In genomic region chr3:69439683-69440270, GRCh38 we compare ENCODE assay signal across 8 cellular contexts. TPM values are rescaled to one million over a fixed set of nuclear protein-coding genes. Genes with fewer than 3 reads are reported as not detected.
DNase-seq lines count a peak whose midpoint lies in the region; ATAC-seq and TF ChIP-seq lines count a peak whose summit lies in the region.

No MANE protein-coding gene starts in this region.

- in situ Hi-C loops in brain microvascular endothelial cell (cut with HindIII; ENCODE audit: low pct_ligation_motif_present, low sequenced_read_pairs): no loop called here

- peaks cover 6% of the 10 kb centered on the region; the same call in 1 of the 2 replicates for H3K4me1 ChIP-seq in BE2C
- peaks cover 0 to 13% of the 10 kb centered on the region in 2 donors for H3K4me1 ChIP-seq in left lung

- intact Hi-C loops in left lung (cut with DNase I): loop anchor here in 1 of 2 donors (10.0 kb wide), 1 partner anchor 235 kb away; no protein-coding TSS in a partner anchor

- peak; percentile 80 for ATAC-seq in left lung
- no peak for ATAC-seq in GM18517 (IDR thresholded peaks at IDR 0.05; ENCODE audit: unreplicated experiment)
- no peak for ATAC-seq in GM21786 (IDR thresholded peaks at IDR 0.05; ENCODE audit: unreplicated experiment)
- ATAC-seq in HG03139 (IDR thresholded peaks at IDR 0.05; ENCODE audit: unreplicated experiment): no peak

- DNase-seq in BE2C (no peak), HEK293T (ENCODE audit: extremely low spot score) (no peak), brain microvascular endothelial cell (no peak), left lung (no peak), NCI-H146 (lab: John Stamatoyannopoulos, UW) (no peak)

- H3K27me3 ChIP-seq in BE2C (no peaks in the 10 kb centered on the region), brain microvascular endothelial cell (replicated peaks) (no peaks in the 10 kb centered on the region), left lung (no peaks in the 10 kb centered on the region)

- H3K4me3 ChIP-seq in BE2C (ENCODE audit: low read depth, low read length) (no peak overlapping the region), brain microvascular endothelial cell (ENCODE audit: low read depth, low read length) (no peak overlapping the region), left lung (no peak overlapping the region)

- CTCF ChIA-PET in HEK293T (lab: Yijun Ruan, JAX): interaction anchor here (0.6 to 1.3 kb wide), 5 partner anchors 11 to 280 kb away, joined by 3 to 4 read pairs (median 3); no protein-coding TSS in a partner anchor

- H3K9me3 ChIP-seq in BE2C (no peaks in the 10 kb centered on the region), left lung (no peaks in the 10 kb centered on the region)

- H3K27ac ChIP-seq in brain microvascular endothelial cell: no peak overlapping the region
- no peak overlapping the region for H3K27ac ChIP-seq in left lung

- no peaks in the 10 kb centered on the region for H3K36me3 ChIP-seq in BE2C
- H3K36me3 ChIP-seq in brain microvascular endothelial cell (replicated peaks): no peaks in the 10 kb centered on the region
- no peaks in the 10 kb centered on the region for H3K36me3 ChIP-seq in left lung

- POLR2A ChIA-PET in HEK293T (lab: Yijun Ruan, JAX): no interaction called here

- TF ChIP-seq CTCF in BE2C (IDR thresholded peaks at IDR 0.05; ENCODE audit: low read depth, low read length) (peak; percentile 62), brain microvascular endothelial cell (IDR thresholded peaks at IDR 0.05; ENCODE audit: low read depth, low read length, missing control alignments) (peak; percentile 60), left lung (IDR thresholded peaks at IDR 0.05) (peak; percentile 33 to 66)

TF ChIP-seq in HEK293T, 16 proteins besides CTCF, POLR2A, EP300 and RAD21:
- TF ChIP-seq SUZ12 (IDR thresholded peaks at IDR 0.05) (no peak), FOXM1 (IDR thresholded peaks at IDR 0.05; ENCODE audit: borderline replicate concordance) (0 out of 2 replicates have a peak, but pooled peaks have one; percentile 31)

RNA-seq across cellular contexts. Expression of gene FRMD4B, which starts 53.9 kb away (rescaled TPM):
- 8.0 TPM for polyA plus RNA-seq in BE2C (2012; ENCODE audit: insufficient read depth, insufficient read length, low read depth)
- 10 to 100 TPM; 49.0 to 70.6 TPM for total RNA-seq in left lung
